ENCODE assay signal across 19 cellular contexts in the genomic region with DNA sequence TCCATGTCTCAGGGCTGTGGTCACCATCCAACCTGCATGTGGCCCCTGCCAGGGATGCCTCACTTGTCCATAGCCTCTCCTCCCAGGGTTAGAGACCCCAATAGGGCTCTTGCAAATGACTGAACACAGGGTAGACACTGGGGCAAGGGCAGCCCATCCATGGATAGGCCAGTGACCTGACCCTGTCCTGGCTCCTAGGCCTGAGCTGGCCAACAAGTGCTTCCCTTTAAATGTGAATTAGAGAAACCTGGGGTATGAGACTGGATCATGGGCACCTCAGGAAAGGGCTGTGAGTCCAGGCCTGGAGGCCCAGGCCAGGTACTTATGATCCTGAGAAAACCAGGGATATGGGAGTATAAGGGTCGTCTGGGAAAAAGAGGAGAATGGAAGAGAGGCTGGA.
"Had no signal": no experiment of that assay in that cellular context is flagged by ENCODE, and none has a peak within 500 bp of the region (broad histone marks: within the 10 kb centered on the region; RNA-seq: fewer than 3 reads in every experiment).

No MANE protein-coding gene starts in this region.

- H3K27me3 ChIP-seq: adrenal gland, body of pancreas, tibial nerve had no signal

- H3K36me3 Mint-ChIP-seq: stimulated activated memory B cell treated with anti-CD40 and anti-IgM and Interleukin-4, amounts not matched to agents 10 μg/mL and 1 μg/mL and 100 μg/mL, for 72 hours had no signal

- H3K9me3 ChIP-seq: body of pancreas had no signal

- H3K36me3 ChIP-seq: adrenal gland, tibial nerve had no signal

- ATAC-seq: body of pancreas, natural killer cell, WTC11 had no signal

- H3K27me3 Mint-ChIP-seq: activated CD8-positive, alpha-beta memory T cell treated with anti-CD3 and anti-CD28 coated beads, Interleukin-2, amount 10 ng/mL, durations not matched to agents 7 days and 5 days; activated naive CD4-positive, alpha-beta T cell treated with anti-CD3 and anti-CD28 coated beads, Interleukin-2, amount 50 U/mL, for 24 hours had no signal

- H3K4me3 ChIP-seq: adrenal gland, body of pancreas, skin epidermis, tibial nerve had no signal

- H3K4me1 ChIP-seq: adrenal gland, body of pancreas had no signal

- H3K4me3 Mint-ChIP-seq: activated CD8-positive, alpha-beta memory T cell treated with anti-CD3 and anti-CD28 coated beads, Interleukin-2, amount 10 ng/mL, durations not matched to agents 7 days and 5 days; activated CD8-positive, alpha-beta T cell treated with anti-CD3 and anti-CD28 coated beads, Interleukin-2, amount 10 ng/mL, durations not matched to agents 7 days and 5 days; activated naive CD4-positive, alpha-beta T cell treated with anti-CD3 and anti-CD28 coated beads, Interleukin-2, amount 50 U/mL, for 24 hours; mesothelial cell of epicardium; natural killer cell; stimulated activated memory B cell treated with anti-CD40 and anti-IgM and Interleukin-4, amounts not matched to agents 10 μg/mL and 1 μg/mL and 100 μg/mL, for 72 hours; WTC11 had no signal

- DNase-seq: activated CD4-positive, alpha-beta T cell treated with anti-CD3 and anti-CD28 coated beads for 1 hour; activated CD4-positive, alpha-beta T cell treated with anti-CD3 and anti-CD28 coated beads, Interleukin-2, amount 50 U/mL, for 1 hour; activated CD8-positive, alpha-beta memory T cell treated with anti-CD3 and anti-CD28 coated beads, Interleukin-2, amount 10 ng/mL, durations not matched to agents 7 days and 5 days; activated CD8-positive, alpha-beta T cell treated with anti-CD3 and anti-CD28 coated beads, Interleukin-2, amount 10 ng/mL, durations not matched to agents 7 days and 5 days; adrenal gland; aorta; body of pancreas; dermis blood vessel endothelial cell; effector CD4-positive, alpha-beta T cell; hippocampal formation; left cardiac atrium; left ventricle myocardium superior; natural killer cell had no signal

- H3K27ac Mint-ChIP-seq: activated CD8-positive, alpha-beta memory T cell treated with anti-CD3 and anti-CD28 coated beads, Interleukin-2, amount 10 ng/mL, durations not matched to agents 7 days and 5 days; activated CD8-positive, alpha-beta T cell treated with anti-CD3 and anti-CD28 coated beads, Interleukin-2, amount 10 ng/mL, durations not matched to agents 7 days and 5 days; activated naive CD4-positive, alpha-beta T cell treated with anti-CD3 and anti-CD28 coated beads, Interleukin-2, amount 50 U/mL, for 24 hours; natural killer cell; stimulated activated memory B cell treated with anti-CD40 and anti-IgM and Interleukin-4, amounts not matched to agents 10 μg/mL and 1 μg/mL and 100 μg/mL, for 72 hours; WTC11 had no signal

- H3K27ac ChIP-seq: adrenal gland, body of pancreas had no signal
